In the genomic region with DNA sequence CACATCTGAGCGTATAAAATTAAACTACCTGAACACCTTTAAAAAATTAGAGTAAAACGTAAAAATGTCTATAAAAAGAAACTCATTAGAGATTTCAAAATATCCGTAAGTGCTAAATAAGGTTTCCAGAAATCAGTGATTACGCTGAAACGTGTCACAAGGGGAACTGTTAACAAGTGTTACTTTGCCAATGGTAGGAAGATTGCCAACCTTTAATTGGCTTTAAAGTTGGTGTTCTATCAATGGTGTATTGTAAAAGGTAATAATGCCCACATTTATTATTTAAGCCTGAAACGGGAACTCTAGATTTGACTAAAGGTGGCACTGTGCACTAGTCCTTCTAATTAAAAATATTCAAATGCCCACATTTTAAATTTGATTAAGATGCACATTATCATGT, we compare ENCODE assay signal across 24 cellular contexts.
"Had no signal": no experiment of that assay in that cellular context is flagged by ENCODE, and none has a peak within 500 bp of the region (broad histone marks: within the 10 kb centered on the region; RNA-seq: fewer than 3 reads in every experiment).

No MANE protein-coding gene starts in this region.

- H3K4me3 ChIP-seq: coronary artery, esophagus muscularis mucosa, gastroesophageal sphincter, heart left ventricle, hepatocyte, left lung, ovary, right lobe of liver, smooth muscle cell, stomach, thyroid gland had no signal

- H3K4me2 ChIP-seq: hepatocyte, smooth muscle cell had no signal

- H3K9me3 ChIP-seq: esophagus muscularis mucosa, gastroesophageal sphincter, heart left ventricle, left lung, ovary, right lobe of liver, stomach, thyroid gland had no signal

- H3K79me2 ChIP-seq: hepatocyte had no signal

- H3K4me1 ChIP-seq: esophagus muscularis mucosa, foreskin keratinocyte, gastroesophageal sphincter, right lobe of liver, thyroid gland had no signal

- H3K27ac ChIP-seq: coronary artery, esophagus muscularis mucosa, foreskin keratinocyte, gastroesophageal sphincter, heart left ventricle, hepatocyte, left lung, ovary, right lobe of liver, stomach, thyroid gland had no signal

- H2AFZ ChIP-seq: hepatocyte had no signal

- H3K27me3 ChIP-seq: esophagus muscularis mucosa, foreskin keratinocyte, heart left ventricle, hepatocyte, left lung, ovary, right lobe of liver, thyroid gland had no signal

- DNase-seq: dermis blood vessel endothelial cell; effector memory CD4-positive, alpha-beta T cell; foreskin keratinocyte; heart left ventricle; left cardiac atrium; left lung; naive thymus-derived CD8-positive, alpha-beta T cell; nephron progenitor cell; nucleus accumbens; ovary; retina; right lobe of liver; stimulated activated CD4-positive, alpha-beta T cell treated with anti-CD3 and anti-CD28 coated beads, Interleukin-12 subunit alpha, Interleukin-12 subunit beta, amount 100 ng/mL, for 4 hours; stimulated activated CD4-positive, alpha-beta T cell treated with anti-CD3 and anti-CD28 coated beads, Interleukin-1b, Interleukin-23, amount 100 ng/mL, for 48 hours; stimulated activated CD4-positive, alpha-beta T cell treated with anti-CD3 and anti-CD28 coated beads, Interleukin-4, amount 100 ng/mL, for 1 hour; stimulated activated naive CD4-positive, alpha-beta T cell treated with Interleukin-2 at 50 U/mL for 16 hours; stomach; thyroid gland; trophoblast cell had no signal

- H3K36me3 ChIP-seq: esophagus muscularis mucosa, gastroesophageal sphincter, heart left ventricle, left lung, ovary, right lobe of liver, stomach, thyroid gland had no signal
